15 cellular contexts compared by ENCODE assay signal in the genomic region with DNA sequence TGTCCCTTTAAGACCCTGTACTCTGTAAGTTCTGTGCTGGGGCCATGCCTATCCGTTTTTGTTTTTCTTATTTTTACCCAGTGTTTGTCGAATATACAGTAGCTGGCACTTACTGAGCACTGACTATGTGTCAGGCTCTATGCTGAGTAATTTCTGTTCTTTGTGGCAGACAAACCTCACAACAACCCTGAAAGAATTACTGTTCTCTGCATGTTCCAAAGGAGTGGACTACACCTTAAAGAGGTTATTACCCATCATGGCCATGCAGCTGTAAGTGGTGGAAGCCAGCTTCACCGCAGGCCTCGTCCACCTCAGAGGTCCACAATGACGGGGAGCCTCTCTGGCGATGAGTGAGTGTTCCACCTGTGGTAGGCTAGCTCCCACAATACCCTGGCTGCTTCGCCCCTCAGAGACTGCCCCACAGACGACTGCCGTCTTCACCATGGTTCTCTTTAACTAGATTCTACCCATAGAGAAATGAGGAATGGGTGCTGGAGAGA. TPM values are rescaled to one million over a fixed set of nuclear protein-coding genes. Genes with fewer than 3 reads are reported as not detected.
A peak's percentile ranks its signal among the peaks of the same experiment; 100 is the strongest.
DNase-seq lines count a peak whose midpoint lies in the region; ATAC-seq and TF ChIP-seq lines count a peak whose summit lies in the region.
"Had no signal": no experiment of that assay in that cellular context is flagged by ENCODE, and none has a peak within 500 bp of the region (broad histone marks: within the 10 kb centered on the region; RNA-seq: fewer than 3 reads in every experiment).

No MANE protein-coding gene starts in this region.

- no peaks in the 10 kb centered on the region for H3K27me3 Mint-ChIP-seq in progenitor cell of endocrine pancreas

- H3K9me2 ChIP-seq in DOHH2 (replicated peaks; ENCODE audit: control insufficient read depth, low read length) = no peaks in the 10 kb centered on the region

- no peaks in the 10 kb centered on the region for H4K20me1 ChIP-seq in DOHH2 (ENCODE audit: control insufficient read depth, insufficient read depth, low read depth, low read length)

- peak overlapping the region; percentile 23; the same call in 1 of the 2 replicates for H3K4me3 ChIP-seq in DOHH2 (ENCODE audit: low read length)
- H3K4me3 ChIP-seq: cardiac muscle cell, Peyer's patch, uterus had no signal

- H3F3A ChIP-seq in DOHH2 (ENCODE audit: control insufficient read depth, insufficient read depth) = no peaks in the 10 kb centered on the region; the same call in 1 of the 2 replicates

- no peaks in the 10 kb centered on the region for H3K9me3 Mint-ChIP-seq in progenitor cell of endocrine pancreas (ENCODE audit: low read depth)

- no peak overlapping the region for H3K27ac ChIP-seq in DOHH2 (ENCODE audit: low read depth, low read length)
- H3K27ac ChIP-seq: cardiac muscle cell, Peyer's patch, uterus had no signal

- no peak for TF ChIP-seq CTCF in DOHH2 (IDR thresholded peaks at IDR 0.05; ENCODE audit: low read depth, low read length, poor library complexity, severe bottlenecking)
- TF ChIP-seq CTCF in progenitor cell of endocrine pancreas (IDR thresholded peaks at IDR 0.05; ENCODE audit: unreplicated experiment) = no peak

- ATAC-seq in GM18858 (IDR thresholded peaks at IDR 0.05; ENCODE audit: unreplicated experiment) (peak; percentile 39), GM21786 (IDR thresholded peaks at IDR 0.05; ENCODE audit: unreplicated experiment) (peak; percentile 28), HG03469 (IDR thresholded peaks at IDR 0.05; ENCODE audit: unreplicated experiment) (peak; percentile 57)

- no peaks in the 10 kb centered on the region for H3K36me3 Mint-ChIP-seq in progenitor cell of endocrine pancreas (ENCODE audit: insufficient read depth)

- H3K9me3 ChIP-seq in DOHH2 (ENCODE audit: control insufficient read depth, insufficient read depth, low read length) = no peaks in the 10 kb centered on the region
- H3K9me3 ChIP-seq: Peyer's patch, uterus had no signal

- peaks cover 18% of the 10 kb centered on the region for H3K4me1 Mint-ChIP-seq in progenitor cell of endocrine pancreas (ENCODE audit: low read depth)

- H3K4me1 ChIP-seq in DOHH2 (ENCODE audit: control insufficient read depth, low read length) = peaks cover 33% of the 10 kb centered on the region
- H3K4me1 ChIP-seq: Peyer's patch, uterus had no signal

- no peak overlapping the region for H3K4me3 Mint-ChIP-seq in progenitor cell of endocrine pancreas (ENCODE audit: low read depth)

- H3K36me3 ChIP-seq in DOHH2 (ENCODE audit: control insufficient read depth, low read length) = no peaks in the 10 kb centered on the region
- H3K36me3 ChIP-seq: cardiac muscle cell, Peyer's patch, uterus had no signal

- H3K4me2 ChIP-seq in DOHH2 (ENCODE audit: low read length) = peak overlapping the region; percentile 44

- no peak for DNase-seq in progenitor cell of endocrine pancreas (ENCODE audit: low spot score, unreplicated experiment)
- no peak for DNase-seq in NCI-H524 treated with DMSO at 0.1 percent for 48 hours (lab: John Stamatoyannopoulos, UW)
- no peak for DNase-seq in HuH-7 (ENCODE audit: low spot score)
- DNase-seq in HCEC 1CT = no peak
- DNase-seq: kidney, MM.1S, NCI-H226, Peyer's patch, uterus had no signal

- H3K27me3 ChIP-seq in DOHH2 (ENCODE audit: control insufficient read depth, low read length) = no peaks in the 10 kb centered on the region
- H3K27me3 ChIP-seq: cardiac muscle cell, Peyer's patch, uterus had no signal

- no peaks in the 10 kb centered on the region for H3K79me2 ChIP-seq in DOHH2 (ENCODE audit: control insufficient read depth, low read length)

- no peak overlapping the region for H3K27ac Mint-ChIP-seq in progenitor cell of endocrine pancreas

RNA-seq across cellular contexts. Expression of gene RBM20, which starts 30.1 kb away (rescaled TPM):
- total RNA-seq in progenitor cell of endocrine pancreas = 1.5 and 2.7 TPM in 2 replicates
- total RNA-seq: HT-29 had no signal

RNA-seq across cellular contexts. Expression of gene SMC3, which starts 46.6 kb away (rescaled TPM):
- 94.0 and 94.6 TPM in 2 replicates for total RNA-seq in progenitor cell of endocrine pancreas
